In genomic region chr17:3911271-3912053, GRCh38 we compare ENCODE assay signal across 9 cellular contexts. TPM values are rescaled to one million over a fixed set of nuclear protein-coding genes. Genes with fewer than 3 reads are reported as not detected.
DNase-seq lines count a peak whose midpoint lies in the region; ATAC-seq, FAIRE-seq and TF ChIP-seq lines count a peak whose summit lies in the region.
"Had no signal": no experiment of that assay in that cellular context is flagged by ENCODE, and none has a peak within 500 bp of the region (broad histone marks: within the 10 kb centered on the region; RNA-seq: fewer than 3 reads in every experiment).

No MANE protein-coding gene starts in this region.

- peaks cover 19% of the 10 kb centered on the region for H3K4me1 ChIP-seq in CD4-positive, CD25-positive, alpha-beta regulatory T cell (ENCODE audit: control insufficient read depth, insufficient read depth, low read length, poor library complexity, severe bottlenecking)
- H3K4me1 ChIP-seq in foreskin keratinocyte, result peaks cover 5% of the 10 kb centered on the region

- H3K4me3 ChIP-seq in CD4-positive, CD25-positive, alpha-beta regulatory T cell (ENCODE audit: low read depth, low read length), result no peak overlapping the region

- peak overlapping the region in 3 of 4 donors; percentile 48 to 76 (median 62) for H3K4me3 Mint-ChIP-seq in CD4-positive, CD25-positive, alpha-beta regulatory T cell
- H3K4me3 Mint-ChIP-seq in stimulated activated naive B cell treated with anti-CD40 and anti-IgM and Interleukin-4, amounts not matched to agents 10 μg/mL and 1 μg/mL and 100 μg/mL, for 72 hours, result peak overlapping the region; percentile 68 to 75

- no peaks in the 10 kb centered on the region for H3K9me3 Mint-ChIP-seq in CD4-positive, CD25-positive, alpha-beta regulatory T cell
- H3K9me3 Mint-ChIP-seq in stimulated activated naive B cell treated with anti-CD40 and anti-IgM and Interleukin-4, amounts not matched to agents 10 μg/mL and 1 μg/mL and 100 μg/mL, for 72 hours, result peaks cover 0 to 4% of the 10 kb centered on the region in 2 donors

- no peaks in the 10 kb centered on the region for H3K27me3 Mint-ChIP-seq in CD4-positive, CD25-positive, alpha-beta regulatory T cell
- no peaks in the 10 kb centered on the region for H3K27me3 Mint-ChIP-seq in stimulated activated naive B cell treated with anti-CD40 and anti-IgM and Interleukin-4, amounts not matched to agents 10 μg/mL and 1 μg/mL and 100 μg/mL, for 72 hours

- H3K4me1 Mint-ChIP-seq in CD4-positive, CD25-positive, alpha-beta regulatory T cell, result peaks cover 0 to 41% (median 23%) of the 10 kb centered on the region in 4 donors
- H3K4me1 Mint-ChIP-seq in stimulated activated naive B cell treated with anti-CD40 and anti-IgM and Interleukin-4, amounts not matched to agents 10 μg/mL and 1 μg/mL and 100 μg/mL, for 72 hours, result peaks cover 68 to 89% of the 10 kb centered on the region in 2 donors

- FAIRE-seq in D721Med (lab: Jason Lieb, UNC), result no peak

- no peaks in the 10 kb centered on the region for H3K36me3 ChIP-seq in CD4-positive, CD25-positive, alpha-beta regulatory T cell (ENCODE audit: control insufficient read depth, insufficient read depth, low read length)

- TF ChIP-seq CTCF in foreskin keratinocyte (conservative IDR thresholded peaks at IDR 0.05) (no peak), D721Med (IDR thresholded peaks at IDR 0.05; ENCODE audit: insufficient read depth, missing control alignments) (no peak)

- no peaks in the 10 kb centered on the region for H3K27me3 ChIP-seq in CD4-positive, CD25-positive, alpha-beta regulatory T cell (ENCODE audit: control insufficient read depth, insufficient read depth, low read length)
- peaks cover 5% of the 10 kb centered on the region for H3K27me3 ChIP-seq in foreskin keratinocyte

- H3K9me3 ChIP-seq in CD4-positive, CD25-positive, alpha-beta regulatory T cell (ENCODE audit: control insufficient read depth in 2 of 2, low read length in 2 of 2), result no peaks in the 10 kb centered on the region

- no peaks in the 10 kb centered on the region for H3K36me3 Mint-ChIP-seq in CD4-positive, CD25-positive, alpha-beta regulatory T cell
- peaks cover 26 to 58% of the 10 kb centered on the region in 2 donors for H3K36me3 Mint-ChIP-seq in stimulated activated naive B cell treated with anti-CD40 and anti-IgM and Interleukin-4, amounts not matched to agents 10 μg/mL and 1 μg/mL and 100 μg/mL, for 72 hours

- peak overlapping the region; percentile 55 for H3K27ac ChIP-seq in CD4-positive, CD25-positive, alpha-beta regulatory T cell (ENCODE audit: insufficient read depth, low read length, poor library complexity, severe bottlenecking)
- H3K27ac ChIP-seq in foreskin keratinocyte, result no peak overlapping the region

- ATAC-seq in CD4-positive, CD25-positive, alpha-beta regulatory T cell (ENCODE audit: low read depth in 2 of 2), result peak; percentile 67 to 73
- ATAC-seq in GM19463 (IDR thresholded peaks at IDR 0.05; ENCODE audit: unreplicated experiment) (peak; percentile 86), HG03457 (IDR thresholded peaks at IDR 0.05; ENCODE audit: unreplicated experiment) (peak; percentile 46), foreskin keratinocyte (peak; percentile 59)
- ATAC-seq in activated CD4-positive, CD25-positive, alpha-beta regulatory T cell treated with anti-CD3 and anti-CD28 coated beads, Interleukin-2, amount 50 U/mL, for 24 hours, result peak; percentile 84 to 88
- peak; percentile 79 to 82 for ATAC-seq in stimulated activated naive B cell treated with anti-CD40 and anti-IgM and Interleukin-4, amounts not matched to agents 10 μg/mL and 1 μg/mL and 100 μg/mL, for 72 hours (replicated peaks)

- peak; percentile 55 to 89 (median 66) for DNase-seq in CD4-positive, CD25-positive, alpha-beta regulatory T cell
- DNase-seq in foreskin keratinocyte (no peak), D721Med (ENCODE audit: insufficient read length, low spot score) (no peak), OCI-M2 (lab: John Stamatoyannopoulos, UW; ENCODE audit: unreplicated experiment) (no peak)
- DNase-seq in stimulated activated naive B cell treated with anti-CD40 and anti-IgM and Interleukin-4, amounts not matched to agents 10 μg/mL and 1 μg/mL and 100 μg/mL, for 72 hours, result peak; percentile 89

- H3K27ac Mint-ChIP-seq in CD4-positive, CD25-positive, alpha-beta regulatory T cell, result peak overlapping the region; percentile 38 to 89 (median 88)
- H3K27ac Mint-ChIP-seq in stimulated activated naive B cell treated with anti-CD40 and anti-IgM and Interleukin-4, amounts not matched to agents 10 μg/mL and 1 μg/mL and 100 μg/mL, for 72 hours, result peak overlapping the region; percentile 93

RNA-seq across cellular contexts. Expression of gene P2RX1, which starts 4.8 kb away (rescaled TPM):
- 2.3 TPM for total RNA-seq in CD4-positive, CD25-positive, alpha-beta regulatory T cell
- not detected for polyA plus RNA-seq in CD4-positive, CD25-positive, alpha-beta regulatory T cell
- not detected in 2 replicates for total RNA-seq in foreskin keratinocyte
- not detected in 2 replicates for polyA plus RNA-seq in foreskin keratinocyte
- total RNA-seq: pulmonary artery endothelial cell had no signal

RNA-seq across cellular contexts. Expression of gene CAMKK1, which starts 18.6 kb away (rescaled TPM):
- 3.2 TPM for total RNA-seq in CD4-positive, CD25-positive, alpha-beta regulatory T cell
- under 1 TPM; 0.09 to 0.96 (median 0.72) TPM for polyA plus RNA-seq in CD4-positive, CD25-positive, alpha-beta regulatory T cell
- 2.3 and 2.4 TPM in 2 replicates for total RNA-seq in foreskin keratinocyte
- 1.6 and 1.8 TPM in 2 replicates for polyA plus RNA-seq in foreskin keratinocyte

RNA-seq across cellular contexts. Expression of gene ATP2A3, which starts 52.8 kb away (rescaled TPM):
- total RNA-seq in CD4-positive, CD25-positive, alpha-beta regulatory T cell, result 306 TPM
- polyA plus RNA-seq in CD4-positive, CD25-positive, alpha-beta regulatory T cell, result 10 to 100 TPM; 33.5 to 49.2 (median 41.2) TPM
- total RNA-seq in foreskin keratinocyte, result 0.28 and 0.68 TPM in 2 replicates
- polyA plus RNA-seq in foreskin keratinocyte, result 0.20 and 0.76 TPM in 2 replicates

Comparison
In these comparisons a context has a peak if more than half of its experiments do, and no peak if none do; other contexts are left out.
1. DNase-seq: peak in CD4-positive, CD25-positive, alpha-beta regulatory T cell (3 of 3) and stimulated activated naive B cell treated with anti-CD40 and anti-IgM and Interleukin-4, amounts not matched to agents 10 μg/mL and 1 μg/mL and 100 μg/mL, for 72 hours (single experiment); none in foreskin keratinocyte (0 of 2), D721Med (single experiment) and OCI-M2 (single experiment).
2. RNA of gene ATP2A3, which starts 52.8 kb away (total RNA-seq): 306 TPM in CD4-positive, CD25-positive, alpha-beta regulatory T cell (single experiment); 0.28 to 0.68 TPM in foreskin keratinocyte; every median in the first group is over 100 times any median in the second.
3. Peak in every context shown above with its lines, with median percentiles within 50 percentile points of each other: ATAC-seq.